Comparison of ENCODE assay signal across 19 cellular contexts in genomic region chr12:32901553-32901952, GRCh38. TPM values are rescaled to one million over a fixed set of nuclear protein-coding genes. Genes with fewer than 3 reads are reported as not detected.
A peak's percentile ranks its signal among the peaks of the same experiment; 100 is the strongest.
DNase-seq lines count a peak whose midpoint lies in the region; ATAC-seq and TF ChIP-seq lines count a peak whose summit lies in the region.
"Had no signal": no experiment of that assay in that cellular context is flagged by ENCODE, and none has a peak within 500 bp of the region (broad histone marks: within the 10 kb centered on the region; RNA-seq: fewer than 3 reads in every experiment).

No MANE protein-coding gene starts in this region.

- 17% methylated on average over 4 of the region's 4 CpGs for WGBS in smooth muscle cell (ENCODE audit: low lambda C conversion rate)

- peak overlapping the region; percentile 52 for H2AFZ ChIP-seq in smooth muscle cell (ENCODE audit: low read depth)

- H3K4me2 ChIP-seq in smooth muscle cell = peak overlapping the region; percentile 74

- no peak overlapping the region for H3K4me3 Mint-ChIP-seq in Calu3 (ENCODE audit: low read depth, unreplicated experiment)
- H3K4me3 Mint-ChIP-seq: activated CD8-positive, alpha-beta memory T cell treated with anti-CD3 and anti-CD28 coated beads, Interleukin-2, amount 10 ng/mL, durations not matched to agents 7 days and 5 days had no signal

- intact Hi-C loops in Calu3 (cut with micrococcal nuclease; ENCODE audit: unreplicated experiment) (loop anchor here (5.0 kb wide), 1 partner anchor 144 kb away; the partner anchor contains the start of gene YARS2), Right ventricle myocardium superior (cut with DNase I) (no loop called here)

- ATAC-seq in esophagus mucosa (peak; percentile 34), Right ventricle myocardium superior (ENCODE audit: poor library complexity) (no peak)
- ATAC-seq: activated CD4-positive, CD25-positive, alpha-beta regulatory T cell treated with anti-CD3 and anti-CD28 coated beads, Interleukin-2, amount 50 U/mL, for 24 hours; activated CD8-positive, alpha-beta memory T cell treated with anti-CD3 and anti-CD28 coated beads, Interleukin-2, amount 10 ng/mL, durations not matched to agents 7 days and 5 days had no signal

- H3K9me3 Mint-ChIP-seq in Calu3 (ENCODE audit: low read depth, unreplicated experiment) = no peaks in the 10 kb centered on the region

- H3K4me1 Mint-ChIP-seq in Calu3 (ENCODE audit: low read depth, unreplicated experiment) = peaks cover 49% of the 10 kb centered on the region

- POLR2A ChIA-PET in RWPE1 (lab: Yijun Ruan, JAX; ENCODE audit: low non-redundant PET) = interaction anchor here (0.8 kb wide), 1 partner anchor 145 kb away, joined by 4 read pairs; the partner anchor contains the start of gene YARS2

- H3K27me3 Mint-ChIP-seq in Calu3 (ENCODE audit: unreplicated experiment) = no peaks in the 10 kb centered on the region

- no peaks in the 10 kb centered on the region for H3K36me3 ChIP-seq in HUES48 (ENCODE audit: control insufficient read depth, insufficient read depth, low read length)
- H3K36me3 ChIP-seq in smooth muscle cell (ENCODE audit: low read depth) = no peaks in the 10 kb centered on the region
- H3K36me3 ChIP-seq: left ventricle myocardium inferior, tibial artery had no signal

- H3K27me3 ChIP-seq in HUES48 (ENCODE audit: control insufficient read depth, insufficient read depth, low read length) (no peaks in the 10 kb centered on the region), smooth muscle cell (ENCODE audit: low read depth) (no peaks in the 10 kb centered on the region)

- H3K9me3 ChIP-seq in HUES48 (ENCODE audit: control insufficient read depth, insufficient read depth, low read length) (no peaks in the 10 kb centered on the region), smooth muscle cell (replicated peaks; ENCODE audit: low read depth) (no peaks in the 10 kb centered on the region)
- H3K9me3 ChIP-seq: left ventricle myocardium inferior, tibial artery had no signal

- no peaks in the 10 kb centered on the region for H3K79me2 ChIP-seq in smooth muscle cell (ENCODE audit: low read depth)

- H3K9ac ChIP-seq in HUES48 (ENCODE audit: low read depth, low read length) (no peak overlapping the region), smooth muscle cell (ENCODE audit: low read depth) (no peak overlapping the region)

- H3K27ac ChIP-seq in HUES48 (ENCODE audit: low read depth, low read length) (peak overlapping the region; percentile 21), RWPE1 (peak overlapping the region; percentile 95), smooth muscle cell (ENCODE audit: low read depth) (peak overlapping the region; percentile 68)
- H3K27ac ChIP-seq: dorsolateral prefrontal cortex, left ventricle myocardium inferior, tibial artery had no signal

- no TSS peak for BruUV-seq in Calu3 (replicated peaks; lab: Mats Ljungman, UMichigan)

- peaks cover 8% of the 10 kb centered on the region for H3K4me1 ChIP-seq in HUES48 (ENCODE audit: control insufficient read depth, insufficient read depth, low read length)
- peaks cover 6% of the 10 kb centered on the region for H3K4me1 ChIP-seq in smooth muscle cell (ENCODE audit: low read depth)

- H3K27ac Mint-ChIP-seq in Calu3 (ENCODE audit: unreplicated experiment) = no peak overlapping the region
- H3K27ac Mint-ChIP-seq: activated CD8-positive, alpha-beta memory T cell treated with anti-CD3 and anti-CD28 coated beads, Interleukin-2, amount 10 ng/mL, durations not matched to agents 7 days and 5 days had no signal

- no peaks in the 10 kb centered on the region for H4K20me1 ChIP-seq in smooth muscle cell (ENCODE audit: low read depth)

- no peak for TF ChIP-seq CTCF in RWPE1 (conservative IDR thresholded peaks at IDR 0.05; ENCODE audit: low read depth)
- no peak for TF ChIP-seq CTCF in smooth muscle cell (IDR thresholded peaks at IDR 0.05; ENCODE audit: borderline replicate concordance, insufficient read depth, poor library complexity, severe bottlenecking)
- TF ChIP-seq CTCF in Calu3 (IDR thresholded peaks at IDR 0.05; ENCODE audit: unreplicated experiment) = no peak
- no peak for TF ChIP-seq CTCF in GM10266 (IDR thresholded peaks at IDR 0.05; ENCODE audit: control insufficient read depth, insufficient read depth, low read depth, missing control alignments)

- H3K36me3 Mint-ChIP-seq in Calu3 (ENCODE audit: insufficient read depth, unreplicated experiment) = peaks cover 12% of the 10 kb centered on the region
- H3K36me3 Mint-ChIP-seq: activated CD8-positive, alpha-beta memory T cell treated with anti-CD3 and anti-CD28 coated beads, Interleukin-2, amount 10 ng/mL, durations not matched to agents 7 days and 5 days had no signal

- H3F3A ChIP-seq in smooth muscle cell (ENCODE audit: low read depth) = peaks cover 8% of the 10 kb centered on the region

- H3K4me3 ChIP-seq in HUES48 (ENCODE audit: low read depth, low read length) (no peak overlapping the region), smooth muscle cell (peak overlapping the region; percentile 32)
- H3K4me3 ChIP-seq: dorsolateral prefrontal cortex, left ventricle myocardium inferior, tibial artery had no signal

- CTCF ChIA-PET in RWPE1 (lab: Yijun Ruan, JAX) (interaction anchor here (1.0 kb wide), 1 partner anchor 146 kb away, joined by 3 read pairs; no protein-coding TSS in a partner anchor), Calu3 (lab: Charles Lee) (no interaction called here)

- DNase-seq in RWPE1 (ENCODE audit: low spot score) (peak; percentile 59), smooth muscle cell (lab: John Stamatoyannopoulos, UW; ENCODE audit: unreplicated experiment) (no peak), Calu3 (no peak), GM10266 (ENCODE audit: extremely low spot score) (no peak), Right ventricle myocardium superior (no peak)
- DNase-seq: activated CD8-positive, alpha-beta memory T cell treated with anti-CD3 and anti-CD28 coated beads, Interleukin-2, amount 10 ng/mL, durations not matched to agents 7 days and 5 days; activated gamma-delta T cell; anterior cingulate cortex; C1 segment of cervical spinal cord; DMS53; dorsolateral prefrontal cortex; Kasumi-1; left ventricle myocardium inferior; NCI-H146; NCI-H345; tibial artery had no signal

RNA-seq across cellular contexts. Expression of gene PKP2, which starts 5.0 kb away (rescaled TPM):
- total RNA-seq in esophagus mucosa = 13.7 TPM
- total RNA-seq in smooth muscle cell = 18.4 and 22.3 TPM in 2 replicates
- 7.3 and 21.5 TPM in 2 replicates for polyA plus RNA-seq in smooth muscle cell
- total RNA-seq in Calu3 (2022) = 54.2 and 61.1 TPM in 2 replicates
- 400 TPM for total RNA-seq in Right ventricle myocardium superior
- total RNA-seq: activated CD8-positive, alpha-beta memory T cell treated with anti-CD3 and anti-CD28 coated beads, Interleukin-2, amount 10 ng/mL, durations not matched to agents 7 days and 5 days had no signal

Comparison
In these comparisons a context has a peak if more than half of its experiments do, and no peak if none do; other contexts are left out.
1. H3K27ac ChIP-seq: peak in every context shown above with its lines; median percentile 95 in RWPE1; 68 in smooth muscle cell; 21 in HUES48.